ENCODE assay signal across 8 cellular contexts in genomic region chr17:75032896-75033294, GRCh38. TPM values are rescaled to one million over a fixed set of nuclear protein-coding genes. Genes with fewer than 3 reads are reported as not detected.
DNase-seq lines count a peak whose midpoint lies in the region; ATAC-seq and TF ChIP-seq lines count a peak whose summit lies in the region.

No MANE protein-coding gene starts in this region.

- peaks cover 0 to under 1% of the 10 kb centered on the region in 2 donors for H3K36me3 ChIP-seq in ascending aorta

- no peaks in the 10 kb centered on the region for H3K27me3 ChIP-seq in HL-60 (ENCODE audit: insufficient read depth, poor library complexity, severe bottlenecking)
- H3K27me3 ChIP-seq in ascending aorta: no peaks in the 10 kb centered on the region

- CTCF ChIA-PET in AG04449 (lab: Yijun Ruan, JAX): interaction anchor here (1.4 to 2.2 kb wide), 3 partner anchors 21 to 75 kb away, joined by 4 to 29 read pairs (median 13); partner anchors contain the start of gene MRPL58

- no peaks in the 10 kb centered on the region for H3K9me3 ChIP-seq in ascending aorta

- H3K4me1 ChIP-seq in ascending aorta: peaks cover 0 to 19% of the 10 kb centered on the region in 2 donors

- H3K4me3 ChIP-seq in AG04449 (ENCODE audit: low read depth, low read length) (peak overlapping the region; percentile 95), HL-60 (replicated peaks; ENCODE audit: insufficient read depth, low read length) (peak overlapping the region; percentile 60; the same call in 1 of the 2 replicates), ascending aorta (peak overlapping the region; percentile 37 to 79)

- intact Hi-C loops in ascending aorta (cut with DNase I): loop anchor here (1.0 to 10.0 kb wide), 5 partner anchors 21 to 1232 kb away; partner anchors contain the start of genes CASKIN2, MRPL58, SUMO2 and TSEN54

- TF ChIP-seq CTCF in AG04449 (IDR thresholded peaks at IDR 0.05; ENCODE audit: insufficient read depth, low read length, missing control alignments) (no peak), HL-60 (IDR thresholded peaks at IDR 0.05; ENCODE audit: insufficient read depth, low read length) (no peak), ascending aorta (IDR thresholded peaks at IDR 0.05) (no peak)

- POLR2A ChIA-PET in AG04449 (lab: Yijun Ruan, JAX): interaction anchor here (1.7 kb wide), 1 partner anchor 20 kb away, joined by 11 read pairs; the partner anchor contains the start of gene MRPL58

- DNase-seq in AG04449 (ENCODE audit: low read depth, low spot score): no peak
- DNase-seq in HL-60 (ENCODE audit: low read depth in 1 of 2, low spot score in 1 of 2): no peak
- peak in 1 of 2 donors; percentile 80 for DNase-seq in ascending aorta (ENCODE audit: low spot score in 2 of 2)
- peak; percentile 52 for DNase-seq in medulla oblongata (ENCODE audit: extremely low spot score)
- DNase-seq in GM19238 (ENCODE audit: insufficient read length, low spot score): no peak
- no peak for DNase-seq in AG20443 (ENCODE audit: low spot score)

- no peak for ATAC-seq in HG03039 (IDR thresholded peaks at IDR 0.05; ENCODE audit: unreplicated experiment)
- no peak for ATAC-seq in GM21717 (IDR thresholded peaks at IDR 0.05; ENCODE audit: unreplicated experiment)

- H3K27ac ChIP-seq in HL-60 (replicated peaks) (no peak overlapping the region), ascending aorta (peak overlapping the region; percentile 91 to 95)

RNA-seq across cellular contexts. Expression of gene ATP5PD, which starts 13.9 kb away (rescaled TPM):
- total RNA-seq in ascending aorta: 133 TPM

RNA-seq across cellular contexts. Expression of gene KCTD2, which starts 14.1 kb away (rescaled TPM):
- 31.4 TPM for total RNA-seq in ascending aorta

RNA-seq across cellular contexts. Expression of gene MRPL58, which starts 20.4 kb away (rescaled TPM):
- total RNA-seq in ascending aorta: 14.5 TPM

RNA-seq across cellular contexts. Expression of gene CDR2L, which starts 45.5 kb away (rescaled TPM):
- 54.7 TPM for total RNA-seq in ascending aorta

RNA-seq across cellular contexts. Expression of gene SLC16A5, which starts 54.9 kb away (rescaled TPM):
- total RNA-seq in ascending aorta: 101 TPM
